20 cellular contexts compared by ENCODE assay signal in the genomic region with DNA sequence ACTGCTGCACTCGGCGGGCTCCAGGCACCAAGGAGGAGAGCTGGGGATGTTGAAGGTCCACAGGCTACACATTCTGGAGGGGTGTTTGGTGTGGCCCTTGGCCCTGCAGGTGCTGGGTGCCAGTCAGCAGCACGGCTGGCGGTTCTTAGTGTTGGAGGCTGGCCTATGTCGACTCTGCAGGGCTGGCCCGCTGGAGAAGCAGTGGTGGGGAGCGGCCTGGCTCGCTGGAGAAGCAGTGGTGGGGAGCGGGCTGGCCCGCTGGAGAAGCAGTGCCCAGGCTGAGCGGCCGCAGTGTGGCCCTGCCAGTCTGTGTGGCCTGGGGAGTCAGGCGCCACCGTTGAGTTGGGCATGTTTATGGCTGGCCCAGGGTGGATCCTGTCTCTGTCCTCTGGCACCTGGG. TPM values are rescaled to one million over a fixed set of nuclear protein-coding genes. Genes with fewer than 3 reads are reported as not detected.
DNase-seq lines count a peak whose midpoint lies in the region; ATAC-seq and TF ChIP-seq lines count a peak whose summit lies in the region.
"Had no signal": no experiment of that assay in that cellular context is flagged by ENCODE, and none has a peak within 500 bp of the region (broad histone marks: within the 10 kb centered on the region; RNA-seq: fewer than 3 reads in every experiment).

No MANE protein-coding gene starts in this region.

- H3K4me3 Mint-ChIP-seq in endodermal cell, result no peak overlapping the region
- H3K4me3 Mint-ChIP-seq in stimulated activated effector memory CD8-positive, alpha-beta T cell treated with anti-CD3 and anti-CD28 coated beads, Interleukin-12 subunit alpha, Interleukin-12 subunit beta, amount 100 ng/mL, for 72 hours, result no peak overlapping the region
- H3K4me3 Mint-ChIP-seq in activated T-cell treated with anti-CD3 and anti-CD28 coated beads, Interleukin-2, amount 50 U/mL, for 24 hours, result no peak overlapping the region
- H3K4me3 Mint-ChIP-seq: CD8-positive, alpha-beta T cell had no signal

- H3K4me3 ChIP-seq in BLaER1 treated with 17β-estradiol and CSF1 and Interleukin-3, amounts not matched to agents 10 nM and 100 nM, result no peak overlapping the region
- no peak overlapping the region for H3K4me3 ChIP-seq in HEK293 (ENCODE audit: low read depth, low read length)
- no peak overlapping the region for H3K4me3 ChIP-seq in endodermal cell (ENCODE audit: low read length)

- peaks cover 56 to 100% (median 94%) of the 10 kb centered on the region in 11 experiments; a peak in 21 of 22 replicates for H4K20me1 ChIP-seq in BLaER1 treated with 17β-estradiol and CSF1 and Interleukin-3, amounts not matched to agents 10 nM and 100 nM

- TF ChIP-seq CTCF in HEK293 (tag by site-specific recombination; IDR thresholded peaks at IDR 0.05) (no peak), endodermal cell (conservative IDR thresholded peaks at IDR 0.05) (no peak)

- WGBS in endodermal cell (ENCODE audit: insufficient coverage in 1 of 2, insufficient read length in 1 of 2), 2 experiments, result 88 to 93% methylated on average over 3 to 14 of the region's 14 CpGs

- POLR2A ChIA-PET in HEK293 (lab: Yijun Ruan, JAX), result no interaction called here

- DNase-seq in endodermal cell (no peak), SKM-1 treated with dmso at 0.1 percent for 144 hours (lab: John Stamatoyannopoulos, UW; ENCODE audit: unreplicated experiment) (no peak)
- no peak for DNase-seq in stimulated activated effector memory CD8-positive, alpha-beta T cell treated with anti-CD3 and anti-CD28 coated beads, Interleukin-12 subunit alpha, Interleukin-12 subunit beta, amount 100 ng/mL, for 72 hours (ENCODE audit: low spot score in 2 of 2)
- DNase-seq in activated T-cell treated with anti-CD3 and anti-CD28 coated beads, Interleukin-2, amount 50 U/mL, for 24 hours, result no peak
- DNase-seq: CD8-positive, alpha-beta T cell; DMS153; MM.1S; NCI-H1048; NCI-H1417 treated with DMSO at 0.1 percent for 48 hours; NCI-H187; NCI-H446; NCI-H526; OCI-M1; SW 1271 had no signal

- no peaks in the 10 kb centered on the region for H3K9me3 Mint-ChIP-seq in endodermal cell
- no peaks in the 10 kb centered on the region for H3K9me3 Mint-ChIP-seq in stimulated activated effector memory CD8-positive, alpha-beta T cell treated with anti-CD3 and anti-CD28 coated beads, Interleukin-12 subunit alpha, Interleukin-12 subunit beta, amount 100 ng/mL, for 72 hours
- no peaks in the 10 kb centered on the region for H3K9me3 Mint-ChIP-seq in activated T-cell treated with anti-CD3 and anti-CD28 coated beads, Interleukin-2, amount 50 U/mL, for 24 hours
- H3K9me3 Mint-ChIP-seq: CD8-positive, alpha-beta T cell had no signal

- peak overlapping the region in 6 of 11 experiments; percentile 23 to 93 (median 78); a peak in 10 of 22 replicates for H3K4me2 ChIP-seq in BLaER1 treated with 17β-estradiol and CSF1 and Interleukin-3, amounts not matched to agents 10 nM and 100 nM

- H3K36me3 Mint-ChIP-seq in endodermal cell (ENCODE audit: low read depth), result peaks cover 30% of the 10 kb centered on the region
- H3K36me3 Mint-ChIP-seq in stimulated activated effector memory CD8-positive, alpha-beta T cell treated with anti-CD3 and anti-CD28 coated beads, Interleukin-12 subunit alpha, Interleukin-12 subunit beta, amount 100 ng/mL, for 72 hours, result peaks cover 49% of the 10 kb centered on the region
- H3K36me3 Mint-ChIP-seq in activated T-cell treated with anti-CD3 and anti-CD28 coated beads, Interleukin-2, amount 50 U/mL, for 24 hours (ENCODE audit: low read depth), result peaks cover 64% of the 10 kb centered on the region

- H3K9me3 ChIP-seq in BLaER1 treated with 17β-estradiol and CSF1 and Interleukin-3, amounts not matched to agents 10 nM and 100 nM (replicated peaks in 1 of 11), result no peaks in the 10 kb centered on the region
- H3K9me3 ChIP-seq in HEK293 (ENCODE audit: control insufficient read depth, insufficient read depth, low read depth, low read length) (no peaks in the 10 kb centered on the region), endodermal cell (ENCODE audit: control insufficient read depth, low read length) (no peaks in the 10 kb centered on the region)

- peak overlapping the region in 1 of 11 experiments; percentile 8; a peak in 1 of 22 replicates for H3K27ac ChIP-seq in BLaER1 treated with 17β-estradiol and CSF1 and Interleukin-3, amounts not matched to agents 10 nM and 100 nM
- H3K27ac ChIP-seq in HEK293 (ENCODE audit: extremely low read depth, low read depth, low read length) (no peak overlapping the region), endodermal cell (ENCODE audit: low read depth, low read length) (no peak overlapping the region)

- H3K36me3 ChIP-seq in BLaER1 treated with 17β-estradiol and CSF1 and Interleukin-3, amounts not matched to agents 10 nM and 100 nM, result peaks cover 41 to 71% (median 53%) of the 10 kb centered on the region in 11 experiments
- H3K36me3 ChIP-seq in HEK293 (ENCODE audit: control insufficient read depth in 2 of 2, insufficient read depth in 1 of 2, low read length in 2 of 2), result peaks cover 0 to 57% of the 10 kb centered on the region in 2 experiments; a peak in 2 of 3 replicates
- H3K36me3 ChIP-seq in endodermal cell (ENCODE audit: control insufficient read depth, insufficient read depth, low read length), result peaks cover 39% of the 10 kb centered on the region

- CTCF ChIA-PET in HEK293 (lab: Yijun Ruan, JAX), result interaction anchor here (1.4 kb wide), 1 partner anchor 76 kb away, joined by 3 read pairs; no protein-coding TSS in a partner anchor

- H3K9ac ChIP-seq in BLaER1 treated with 17β-estradiol and CSF1 and Interleukin-3, amounts not matched to agents 10 nM and 100 nM, result peak overlapping the region in 5 of 11 experiments; percentile 6 to 60 (median 45); a peak in 6 of 22 replicates
- no peak overlapping the region for H3K9ac ChIP-seq in endodermal cell (ENCODE audit: extremely low read depth, low read length, poor library complexity, severe bottlenecking)

- H3K27me3 Mint-ChIP-seq in endodermal cell (ENCODE audit: insufficient read depth), result no peaks in the 10 kb centered on the region
- no peaks in the 10 kb centered on the region for H3K27me3 Mint-ChIP-seq in activated T-cell treated with anti-CD3 and anti-CD28 coated beads, Interleukin-2, amount 50 U/mL, for 24 hours

- no peak for ATAC-seq in stimulated activated effector memory CD8-positive, alpha-beta T cell treated with anti-CD3 and anti-CD28 coated beads, Interleukin-12 subunit alpha, Interleukin-12 subunit beta, amount 100 ng/mL, for 72 hours
- no peak for ATAC-seq in HG02763 (IDR thresholded peaks at IDR 0.05; ENCODE audit: unreplicated experiment)
- ATAC-seq: CD8-positive, alpha-beta T cell; Right ventricle myocardium inferior had no signal

- peak overlapping the region; percentile 35 for H3K27ac Mint-ChIP-seq in endodermal cell
- H3K27ac Mint-ChIP-seq in stimulated activated effector memory CD8-positive, alpha-beta T cell treated with anti-CD3 and anti-CD28 coated beads, Interleukin-12 subunit alpha, Interleukin-12 subunit beta, amount 100 ng/mL, for 72 hours, result peak overlapping the region; percentile 74
- H3K27ac Mint-ChIP-seq in activated T-cell treated with anti-CD3 and anti-CD28 coated beads, Interleukin-2, amount 50 U/mL, for 24 hours, result no peak overlapping the region
- H3K27ac Mint-ChIP-seq: CD8-positive, alpha-beta T cell had no signal

- no peaks in the 10 kb centered on the region for H3K27me3 ChIP-seq in BLaER1 treated with 17β-estradiol and CSF1 and Interleukin-3, amounts not matched to agents 10 nM and 100 nM
- H3K27me3 ChIP-seq in endodermal cell (ENCODE audit: control insufficient read depth, insufficient read depth, low read length, poor library complexity, severe bottlenecking), result no peaks in the 10 kb centered on the region

- H3K4me1 ChIP-seq in BLaER1 treated with 17β-estradiol and CSF1 and Interleukin-3, amounts not matched to agents 10 nM and 100 nM, result peaks cover 12 to 60% (median 49%) of the 10 kb centered on the region in 10 experiments; a peak in 19 of 20 replicates
- H3K4me1 ChIP-seq in HEK293 (ENCODE audit: control insufficient read depth, insufficient read depth, low read length) (no peaks in the 10 kb centered on the region), endodermal cell (ENCODE audit: control insufficient read depth, insufficient read depth, low read length) (no peaks in the 10 kb centered on the region)

- no peaks in the 10 kb centered on the region for H3K4me1 Mint-ChIP-seq in endodermal cell
- peaks cover 5% of the 10 kb centered on the region for H3K4me1 Mint-ChIP-seq in stimulated activated effector memory CD8-positive, alpha-beta T cell treated with anti-CD3 and anti-CD28 coated beads, Interleukin-12 subunit alpha, Interleukin-12 subunit beta, amount 100 ng/mL, for 72 hours
- no peaks in the 10 kb centered on the region for H3K4me1 Mint-ChIP-seq in activated T-cell treated with anti-CD3 and anti-CD28 coated beads, Interleukin-2, amount 50 U/mL, for 24 hours (ENCODE audit: low read depth)

TF ChIP-seq in HEK293, 187 proteins besides CTCF, POLR2A, EP300 and RAD21 (continues in another document):
- TF ChIP-seq ZNF23 (tag by site-specific recombination; IDR thresholded peaks at IDR 0.05; ENCODE audit: borderline replicate concordance) (no peak), ZNF394 (tag by site-specific recombination; IDR thresholded peaks at IDR 0.05; ENCODE audit: borderline replicate concordance) (peak; percentile 11; the same call in 1 of the 2 replicates), ZNF138 (tag by site-specific recombination; IDR thresholded peaks at IDR 0.05; ENCODE audit: borderline replicate concordance) (no peak)
- TF ChIP-seq, protein P1, sequence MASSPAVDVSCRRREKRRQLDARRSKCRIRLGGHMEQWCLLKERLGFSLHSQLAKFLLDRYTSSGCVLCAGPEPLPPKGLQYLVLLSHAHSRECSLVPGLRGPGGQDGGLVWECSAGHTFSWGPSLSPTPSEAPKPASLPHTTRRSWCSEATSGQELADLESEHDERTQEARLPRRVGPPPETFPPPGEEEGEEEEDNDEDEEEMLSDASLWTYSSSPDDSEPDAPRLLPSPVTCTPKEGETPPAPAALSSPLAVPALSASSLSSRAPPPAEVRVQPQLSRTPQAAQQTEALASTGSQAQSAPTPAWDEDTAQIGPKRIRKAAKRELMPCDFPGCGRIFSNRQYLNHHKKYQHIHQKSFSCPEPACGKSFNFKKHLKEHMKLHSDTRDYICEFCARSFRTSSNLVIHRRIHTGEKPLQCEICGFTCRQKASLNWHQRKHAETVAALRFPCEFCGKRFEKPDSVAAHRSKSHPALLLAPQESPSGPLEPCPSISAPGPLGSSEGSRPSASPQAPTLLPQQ (tag by site-specific recombination; IDR thresholded peaks at IDR 0.05), result no peak

RNA-seq across cellular contexts. Expression of a gene that starts 27.3 kb away (rescaled TPM):
- total RNA-seq in endodermal cell, result 100 to 1,000 TPM; 245 to 246 TPM
- 182 TPM for polyA plus RNA-seq in endodermal cell (2013, experiment 1 of 2)
- polyA plus RNA-seq in endodermal cell (2013, experiment 2 of 2), result 153 TPM

RNA-seq across cellular contexts. Expression of a gene that starts 27.6 kb away (rescaled TPM):
- total RNA-seq in endodermal cell, result 1 to 10 TPM; 3.9 to 5.3 TPM
- polyA plus RNA-seq in endodermal cell (2013, experiment 1 of 2), result 96.3 TPM
- polyA plus RNA-seq in endodermal cell (2013, experiment 2 of 2), result 93.1 TPM

RNA-seq across cellular contexts. Expression of a gene that starts 39.7 kb away (rescaled TPM):
- 10 to 100 TPM in 1 of 2 donors, 1 to 10 TPM in 1; 7.0 to 47.1 TPM for total RNA-seq in endodermal cell
- polyA plus RNA-seq in endodermal cell (2013, experiment 1 of 2), result 29.7 TPM
- 32.3 TPM for polyA plus RNA-seq in endodermal cell (2013, experiment 2 of 2)
- total RNA-seq: G401, LHCN-M2 had no signal

RNA-seq across cellular contexts. Expression of a gene that starts 44.1 kb away (rescaled TPM):
- total RNA-seq in endodermal cell, result 10 to 100 TPM in 1 of 2 donors, 1 to 10 TPM in 1; 9.1 to 23.8 TPM
- polyA plus RNA-seq in endodermal cell (2013, experiment 1 of 2), result 21.3 TPM
- polyA plus RNA-seq in endodermal cell (2013, experiment 2 of 2), result 19.0 TPM

RNA-seq across cellular contexts. Expression of a gene that starts 48.6 kb away (rescaled TPM):
- 1 to 10 TPM; 1.9 to 3.5 TPM for total RNA-seq in endodermal cell
- 0.57 TPM for polyA plus RNA-seq in endodermal cell (2013, experiment 1 of 2)
- polyA plus RNA-seq in endodermal cell (2013, experiment 2 of 2), result 1.2 TPM
